22 cellular contexts compared by ENCODE assay signal in genomic region chrX:131441033-131441432, GRCh38.
DNase-seq lines count a peak whose midpoint lies in the region; ATAC-seq and TF ChIP-seq lines count a peak whose summit lies in the region.
"Had no signal": no experiment of that assay in that cellular context is flagged by ENCODE, and none has a peak within 500 bp of the region (broad histone marks: within the 10 kb centered on the region; RNA-seq: fewer than 3 reads in every experiment).

No MANE protein-coding gene starts in this region.

- DNase-seq in DMS53 treated with DMSO at 0.1 percent for 48 hours (lab: John Stamatoyannopoulos, UW; ENCODE audit: unreplicated experiment) (peak; percentile 66), LoVo (ENCODE audit: low spot score) (peak; percentile 1), epithelial cell of esophagus (ENCODE audit: low read depth) (peak; percentile 0), mesenchymal stem cell (peak; percentile 26), HUDEP-2 (lab: John Stamatoyannopoulos, UW; ENCODE audit: unreplicated experiment in 76 of 76) (no peak), NCI-H2227 (lab: John Stamatoyannopoulos, UW; ENCODE audit: unreplicated experiment) (no peak)
- DNase-seq: Calu3; CD4-positive, alpha-beta memory T cell; H9; KBM-7; NCI-H1417; NCI-H187; NCI-H226; NCI-H524; NCI-H82; OCI-M1; SIG-M5 had no signal

- no peak overlapping the region for H3K27ac ChIP-seq in mesenchymal stem cell (ENCODE audit: low read length, poor library complexity, severe bottlenecking)
- H3K27ac ChIP-seq: BLaER1, HL-60, RWPE1 had no signal

- no peak for ATAC-seq in HG02642 (IDR thresholded peaks at IDR 0.05; ENCODE audit: poor library complexity, unreplicated experiment)
- ATAC-seq: SK-N-SH treated with all-trans-retinoic acid at 6 μM for 48 hours had no signal

- no peak overlapping the region for H2BK15ac ChIP-seq in mesenchymal stem cell (ENCODE audit: low read depth, poor library complexity, severe bottlenecking)

- peaks cover 4% of the 10 kb centered on the region for H3K79me1 ChIP-seq in mesenchymal stem cell (replicated peaks; ENCODE audit: low read length, poor library complexity, severe bottlenecking)

- no peak overlapping the region for H3K14ac ChIP-seq in mesenchymal stem cell (ENCODE audit: low read length in 2 of 2)

- no peak overlapping the region for H3K23ac ChIP-seq in mesenchymal stem cell (ENCODE audit: low read length in 2 of 2)

- no peak overlapping the region for H2AK5ac ChIP-seq in mesenchymal stem cell (ENCODE audit: low read length, severe bottlenecking)

- no peaks in the 10 kb centered on the region for H3K36me3 ChIP-seq in mesenchymal stem cell (ENCODE audit: control insufficient read depth in 1 of 2, insufficient read depth in 2 of 2, low read depth in 1 of 2, low read length in 2 of 2)
- H3K36me3 ChIP-seq: BLaER1 had no signal

- H3K4me3 ChIP-seq in epithelial cell of esophagus (ENCODE audit: low read length) (no peak overlapping the region), mesenchymal stem cell (ENCODE audit: insufficient read depth in 1 of 2, low read depth in 1 of 2, low read length in 2 of 2) (no peak overlapping the region)
- H3K4me3 ChIP-seq: BLaER1 had no signal

- H3K4ac ChIP-seq in mesenchymal stem cell (ENCODE audit: low read depth in 1 of 2, low read length in 2 of 2), result no peak overlapping the region

- H3K27me3 ChIP-seq in mesenchymal stem cell (ENCODE audit: control insufficient read depth in 1 of 2, insufficient read depth in 1 of 2, low read length in 2 of 2), result no peaks in the 10 kb centered on the region

- no peak overlapping the region for H3K9ac ChIP-seq in mesenchymal stem cell (ENCODE audit: low read length)
- H3K9ac ChIP-seq: BLaER1 had no signal

- H4K8ac ChIP-seq in mesenchymal stem cell (ENCODE audit: low read length), result no peak overlapping the region

- no peak for TF ChIP-seq CTCF in epithelial cell of esophagus (IDR thresholded peaks at IDR 0.05; ENCODE audit: insufficient read depth, low read depth, low read length, missing control alignments)

- no peak overlapping the region for H2AFZ ChIP-seq in mesenchymal stem cell (ENCODE audit: low read depth, low read length)

- no peaks in the 10 kb centered on the region for H3K9me3 ChIP-seq in mesenchymal stem cell (ENCODE audit: control insufficient read depth, low read length)
- H3K9me3 ChIP-seq: BLaER1 had no signal

- 78% methylated on average over 1 of the region's 2 CpGs for WGBS in mesenchymal stem cell

- no peak overlapping the region for H4K91ac ChIP-seq in mesenchymal stem cell (ENCODE audit: low read length)

- H3K18ac ChIP-seq in mesenchymal stem cell (ENCODE audit: low read depth in 1 of 2, low read length in 2 of 2), result no peak overlapping the region

- H2BK5ac ChIP-seq in mesenchymal stem cell (ENCODE audit: low read depth, low read length, poor library complexity, severe bottlenecking), result no peak overlapping the region

- no peak overlapping the region for H2BK120ac ChIP-seq in mesenchymal stem cell (ENCODE audit: low read depth, low read length)

- no peak overlapping the region for H3K4me2 ChIP-seq in mesenchymal stem cell (ENCODE audit: low read length, poor library complexity, severe bottlenecking)
- H3K4me2 ChIP-seq: BLaER1 had no signal

- no peaks in the 10 kb centered on the region for H3K4me1 ChIP-seq in mesenchymal stem cell (ENCODE audit: control insufficient read depth, insufficient read depth, low read depth, low read length)
- H3K4me1 ChIP-seq: BLaER1 had no signal

- H2BK12ac ChIP-seq in mesenchymal stem cell (ENCODE audit: low read length in 2 of 2), result no peak overlapping the region

Comparison
In these comparisons a context has a peak if more than half of its experiments do, and no peak if none do; other contexts are left out.
1. DNase-seq: peak in DMS53 treated with DMSO at 0.1 percent for 48 hours (single experiment), LoVo (single experiment), epithelial cell of esophagus (single experiment) and mesenchymal stem cell (single experiment); none in HUDEP-2 (0 of 76) and NCI-H2227 (single experiment).